In genomic region chr21:44939532-44940115, GRCh38 we compare ENCODE assay signal across 8 cellular contexts. TPM values are rescaled to one million over a fixed set of nuclear protein-coding genes. Genes with fewer than 3 reads are reported as not detected.
DNase-seq lines count a peak whose midpoint lies in the region; ATAC-seq and TF ChIP-seq lines count a peak whose summit lies in the region.

Gene SLX9, plus strand, starts transcription at chr21:44940029. Its CDS starts 29 bp downstream, at chr21:44940058.

- no peaks in the 10 kb centered on the region for H3K27me3 ChIP-seq in colonic mucosa

- H3K9me3 ChIP-seq in colonic mucosa: no peaks in the 10 kb centered on the region

- H3K36me3 ChIP-seq in colonic mucosa: no peaks in the 10 kb centered on the region

- peak within 1 kb of the TSS; percentile 98 for H3K4me3 ChIP-seq in colonic mucosa

- peak within 1 kb of the TSS; percentile 22 for H3K27ac ChIP-seq in colonic mucosa

- no peak for TF ChIP-seq CTCF in colonic mucosa (IDR thresholded peaks at IDR 0.05)

- peaks cover 15% of the 10 kb centered on the region for H3K4me1 ChIP-seq in colonic mucosa

- DNase-seq in A172 (ENCODE audit: low spot score) (peak; percentile 46), NCI-H510A (lab: John Stamatoyannopoulos, UW) (peak; percentile 70), colonic mucosa (peak; percentile 75), left kidney (ENCODE audit: low read depth, low spot score) (peak; percentile 95)
- DNase-seq in activated CD4-positive, alpha-beta T cell treated with anti-CD3 and anti-CD28 coated beads for 48 hours: peak; percentile 89
- DNase-seq in stimulated activated CD4-positive, alpha-beta T cell treated with anti-CD3 and anti-CD28 coated beads, Interleukin-1b, Interleukin-23, amount 100 ng/mL, for 48 hours: peak; percentile 85

- intact Hi-C loops in colonic mucosa (cut with DNase I): no loop called here

- ATAC-seq in GM18511 (IDR thresholded peaks at IDR 0.05; ENCODE audit: unreplicated experiment) (peak; percentile 76), HG03135 (IDR thresholded peaks at IDR 0.05; ENCODE audit: unreplicated experiment) (peak; percentile 71)

- peak within 1 kb of the TSS; percentile 68 to 88 for H3K9ac ChIP-seq in colonic mucosa (ENCODE audit: low read depth in 2 of 2, low read length in 2 of 2)

RNA-seq across cellular contexts. Expression of gene SLX9, which starts in this region (rescaled TPM):
- 33.6 and 42.6 TPM in 2 replicates for total RNA-seq in A172 (2014; rRNA removed; shearing (Covaris generic))
- total RNA-seq in colonic mucosa: 10 to 100 TPM; 30.6 to 50.1 TPM

Comparison
In these comparisons a context has a peak if more than half of its experiments do, and no peak if none do; other contexts are left out.
1. Peak in every context shown above with its lines: DNase-seq, ATAC-seq, H3K4me3 ChIP-seq and H3K27ac ChIP-seq.